Comparison of ENCODE assay signal across 2 cellular contexts in the genomic region with DNA sequence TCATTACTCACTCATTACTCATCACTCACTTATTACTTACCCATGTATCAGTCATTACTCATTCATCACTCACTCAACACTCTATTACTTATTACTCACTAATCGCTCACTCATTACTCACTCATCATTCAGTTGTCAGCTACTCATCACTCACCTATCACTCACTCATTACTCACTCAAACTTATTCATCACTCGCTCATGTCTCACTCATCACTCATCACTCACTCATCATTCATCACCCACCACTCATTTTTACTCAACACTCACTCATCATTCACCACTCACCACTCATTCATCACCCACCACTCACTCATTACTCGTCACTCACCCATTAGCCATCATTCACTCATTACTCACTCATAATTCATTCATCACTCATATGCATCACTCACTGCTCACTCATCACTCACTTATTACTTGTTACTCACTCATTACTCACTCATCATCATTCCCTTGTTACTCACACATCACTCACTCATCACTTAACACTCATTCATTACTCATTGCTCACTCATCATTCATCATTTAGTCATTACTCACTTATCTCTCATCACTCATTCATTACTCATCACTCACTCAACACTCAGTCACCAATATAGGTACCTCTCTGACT.
TF ChIP-seq lines count a peak whose summit lies in the region.

No MANE protein-coding gene starts in this region.

TF ChIP-seq in HCT116, 20 proteins besides CTCF, POLR2A, EP300 and RAD21 (continued from another document):
- TF ChIP-seq EZH2phosphoT487 (IDR thresholded peaks at IDR 0.05; ENCODE audit: borderline replicate concordance) (no peak), ELF1 (IDR thresholded peaks at IDR 0.05; ENCODE audit: borderline replicate concordance, low read depth) (no peak), POLR2AphosphoS5 (IDR thresholded peaks at IDR 0.05; ENCODE audit: low read depth, low read length) (no peak), SIN3A (IDR thresholded peaks at IDR 0.05; ENCODE audit: low read depth) (no peak), SP1 (IDR thresholded peaks at IDR 0.05; ENCODE audit: low read depth) (peak; percentile 3; the same call in 1 of the 2 replicates), JUND (IDR thresholded peaks at IDR 0.05) (no peak), ZNF274 (IDR thresholded peaks at IDR 0.05; ENCODE audit: low read depth, low read length) (no peak), ZFX (IDR thresholded peaks at IDR 0.05) (no peak)
- TF ChIP-seq, protein P1, sequence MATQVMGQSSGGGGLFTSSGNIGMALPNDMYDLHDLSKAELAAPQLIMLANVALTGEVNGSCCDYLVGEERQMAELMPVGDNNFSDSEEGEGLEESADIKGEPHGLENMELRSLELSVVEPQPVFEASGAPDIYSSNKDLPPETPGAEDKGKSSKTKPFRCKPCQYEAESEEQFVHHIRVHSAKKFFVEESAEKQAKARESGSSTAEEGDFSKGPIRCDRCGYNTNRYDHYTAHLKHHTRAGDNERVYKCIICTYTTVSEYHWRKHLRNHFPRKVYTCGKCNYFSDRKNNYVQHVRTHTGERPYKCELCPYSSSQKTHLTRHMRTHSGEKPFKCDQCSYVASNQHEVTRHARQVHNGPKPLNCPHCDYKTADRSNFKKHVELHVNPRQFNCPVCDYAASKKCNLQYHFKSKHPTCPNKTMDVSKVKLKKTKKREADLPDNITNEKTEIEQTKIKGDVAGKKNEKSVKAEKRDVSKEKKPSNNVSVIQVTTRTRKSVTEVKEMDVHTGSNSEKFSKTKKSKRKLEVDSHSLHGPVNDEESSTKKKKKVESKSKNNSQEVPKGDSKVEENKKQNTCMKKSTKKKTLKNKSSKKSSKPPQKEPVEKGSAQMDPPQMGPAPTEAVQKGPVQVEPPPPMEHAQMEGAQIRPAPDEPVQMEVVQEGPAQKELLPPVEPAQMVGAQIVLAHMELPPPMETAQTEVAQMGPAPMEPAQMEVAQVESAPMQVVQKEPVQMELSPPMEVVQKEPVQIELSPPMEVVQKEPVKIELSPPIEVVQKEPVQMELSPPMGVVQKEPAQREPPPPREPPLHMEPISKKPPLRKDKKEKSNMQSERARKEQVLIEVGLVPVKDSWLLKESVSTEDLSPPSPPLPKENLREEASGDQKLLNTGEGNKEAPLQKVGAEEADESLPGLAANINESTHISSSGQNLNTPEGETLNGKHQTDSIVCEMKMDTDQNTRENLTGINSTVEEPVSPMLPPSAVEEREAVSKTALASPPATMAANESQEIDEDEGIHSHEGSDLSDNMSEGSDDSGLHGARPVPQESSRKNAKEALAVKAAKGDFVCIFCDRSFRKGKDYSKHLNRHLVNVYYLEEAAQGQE (IDR thresholded peaks at IDR 0.05; ENCODE audit: low read depth): no peak

TF ChIP-seq in neural cell, 6 proteins besides CTCF, POLR2A, EP300 and RAD21:
- TF ChIP-seq, protein P1 (IDR thresholded peaks at IDR 0.05; ENCODE audit: borderline replicate concordance): no peak
- TF ChIP-seq POLR2AphosphoS5 (IDR thresholded peaks at IDR 0.05): no peak
- no peak for TF ChIP-seq EZH2 (IDR thresholded peaks at IDR 0.05; ENCODE audit: borderline replicate concordance, insufficient read depth, low read length, poor library complexity, severe bottlenecking)
